In the genomic region with DNA sequence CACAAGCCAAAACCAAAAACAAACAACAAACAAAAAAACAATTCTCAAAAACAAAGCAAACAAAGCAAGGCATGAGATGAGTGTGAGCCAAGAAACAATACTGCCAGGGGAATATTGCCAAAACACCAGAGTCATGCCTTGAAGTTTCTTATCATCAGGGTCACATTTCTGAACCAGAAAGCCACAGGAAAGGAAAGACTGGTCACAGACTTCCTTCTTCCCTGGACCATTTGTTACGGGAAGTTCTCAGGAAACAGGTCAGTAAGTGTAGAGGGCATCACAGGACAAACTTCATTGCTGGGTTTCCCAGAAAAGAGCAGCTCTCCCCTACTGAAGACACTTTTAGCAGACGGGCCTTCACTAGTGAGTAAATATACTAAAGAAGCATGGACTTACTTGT, we compare ENCODE assay signal across 11 cellular contexts.
A peak's percentile ranks its signal among the peaks of the same experiment; 100 is the strongest.
DNase-seq lines count a peak whose midpoint lies in the region; ATAC-seq and TF ChIP-seq lines count a peak whose summit lies in the region.
"Had no signal": no experiment of that assay in that cellular context is flagged by ENCODE, and none has a peak within 500 bp of the region (broad histone marks: within the 10 kb centered on the region; RNA-seq: fewer than 3 reads in every experiment).

No MANE protein-coding gene starts in this region.

- no peak for TF ChIP-seq POLR2A in gastroesophageal sphincter (IDR thresholded peaks at IDR 0.05)

- TF ChIP-seq EP300 in gastroesophageal sphincter (IDR thresholded peaks at IDR 0.05): peak; percentile 13

- H3K27ac ChIP-seq in gastroesophageal sphincter (peak overlapping the region in 3 of 4 donors; percentile 16 to 61 (median 55)), brain microvascular endothelial cell (no peak overlapping the region)

- in situ Hi-C loops in brain microvascular endothelial cell (cut with HindIII; ENCODE audit: low pct_ligation_motif_present, low sequenced_read_pairs): no loop called here

- H3K36me3 ChIP-seq in gastroesophageal sphincter: no peaks in the 10 kb centered on the region
- no peaks in the 10 kb centered on the region for H3K36me3 ChIP-seq in brain microvascular endothelial cell (replicated peaks)

- H3K4me1 ChIP-seq in gastroesophageal sphincter: peaks cover 2 to 40% (median 9%) of the 10 kb centered on the region in 3 donors

- H3K4me3 ChIP-seq in gastroesophageal sphincter (no peak overlapping the region), brain microvascular endothelial cell (ENCODE audit: low read depth, low read length) (no peak overlapping the region)

- H3K27me3 ChIP-seq in gastroesophageal sphincter (no peaks in the 10 kb centered on the region), brain microvascular endothelial cell (replicated peaks) (no peaks in the 10 kb centered on the region)

- no peak for TF ChIP-seq CTCF in gastroesophageal sphincter (IDR thresholded peaks at IDR 0.05)
- no peak for TF ChIP-seq CTCF in omental fat pad (IDR thresholded peaks at IDR 0.05)
- no peak for TF ChIP-seq CTCF in brain microvascular endothelial cell (IDR thresholded peaks at IDR 0.05; ENCODE audit: low read depth, low read length, missing control alignments)

- no peaks in the 10 kb centered on the region for H3K9me3 ChIP-seq in gastroesophageal sphincter

- ATAC-seq in gastroesophageal sphincter (peak; percentile 79), omental fat pad (ENCODE audit: low FRiP score) (peak; percentile 71)

- 50 to 61% methylated on average over 2 of the region's 2 CpGs for WGBS in gastroesophageal sphincter (ENCODE audit: low coverage in 1 of 2), 2 donors

- DNase-seq in A172 (ENCODE audit: low spot score) (peak; percentile 58), UCSD-AML1 (lab: John Stamatoyannopoulos, UW; ENCODE audit: unreplicated experiment) (peak; percentile 27), omental fat pad (ENCODE audit: low spot score) (no peak), SIG-M5 (lab: John Stamatoyannopoulos, UW) (no peak), NCI-H128 (lab: John Stamatoyannopoulos, UW; ENCODE audit: unreplicated experiment) (no peak), brain microvascular endothelial cell (no peak)
- no peak for DNase-seq in stimulated activated CD4-positive, alpha-beta T cell treated with anti-CD3 and anti-CD28 coated beads, Interleukin-2, amount 100 ng/mL, for 48 hours
- DNase-seq: GOT3; NCI-H748 treated with DMSO at 0.1 percent for 48 hours; stimulated activated naive CD4-positive, alpha-beta T cell had no signal

Comparison
In these comparisons a context has a peak if more than half of its experiments do, and no peak if none do; other contexts are left out.
1. DNase-seq: peak in A172 (single experiment) and UCSD-AML1 (single experiment); none in omental fat pad (single experiment), SIG-M5 (single experiment), stimulated activated CD4-positive, alpha-beta T cell treated with anti-CD3 and anti-CD28 coated beads, Interleukin-2, amount 100 ng/mL, for 48 hours (0 of 2), NCI-H128 (single experiment) and brain microvascular endothelial cell (single experiment).